ENCODE assay signal across 33 cellular contexts in genomic region chr10:94042814-94043175, GRCh38. TPM values are rescaled to one million over a fixed set of nuclear protein-coding genes. Genes with fewer than 3 reads are reported as not detected.
DNase-seq lines count a peak whose midpoint lies in the region; FAIRE-seq and TF ChIP-seq lines count a peak whose summit lies in the region.
"Had no signal": no experiment of that assay in that cellular context is flagged by ENCODE, and none has a peak within 500 bp of the region (broad histone marks: within the 10 kb centered on the region; RNA-seq: fewer than 3 reads in every experiment).

No MANE protein-coding gene starts in this region.

- H2AFZ ChIP-seq in astrocyte (ENCODE audit: low read depth, low read length) = peak overlapping the region; percentile 46
- H2AFZ ChIP-seq in MM.1S (ENCODE audit: low read length) = no peak overlapping the region

- TF ChIP-seq CTCF in astrocyte (IDR thresholded peaks at IDR 0.05; ENCODE audit: insufficient read depth, low read depth, low read length) = no peak
- no peak for TF ChIP-seq CTCF in MM.1S (IDR thresholded peaks at IDR 0.05; ENCODE audit: low read length)

- H3K4me3 Mint-ChIP-seq in astrocyte (ENCODE audit: unreplicated experiment) = no peak overlapping the region
- H3K4me3 Mint-ChIP-seq: activated B cell treated with CpG ODN at 0.5 μM for 24 hours; activated CD8-positive, alpha-beta memory T cell treated with anti-CD3 and anti-CD28 coated beads, Interleukin-2, amount 10 ng/mL, durations not matched to agents 7 days and 5 days; activated T-cell treated with anti-CD3 and anti-CD28 coated beads, Interleukin-2, amount 50 U/mL, for 72 hours; endodermal cell; memory B cell; naive B cell; stimulated activated naive CD8-positive, alpha-beta T cell treated with anti-CD3 and anti-CD28 coated beads, Interleukin-15, amount 100 ng/mL, for 72 hours had no signal

- H3K4me2 ChIP-seq in astrocyte (ENCODE audit: low read length) (peak overlapping the region; percentile 78), skeletal muscle satellite cell (ENCODE audit: low read length) (peak overlapping the region; percentile 60), MM.1S (ENCODE audit: low read depth, low read length) (no peak overlapping the region)

- H3K27ac Mint-ChIP-seq in astrocyte (ENCODE audit: unreplicated experiment) = no peak overlapping the region
- H3K27ac Mint-ChIP-seq: activated B cell treated with CpG ODN at 0.5 μM for 24 hours; activated CD8-positive, alpha-beta memory T cell treated with anti-CD3 and anti-CD28 coated beads, Interleukin-2, amount 10 ng/mL, durations not matched to agents 7 days and 5 days; activated T-cell treated with anti-CD3 and anti-CD28 coated beads, Interleukin-2, amount 50 U/mL, for 72 hours; endodermal cell; memory B cell; naive B cell; stimulated activated naive CD8-positive, alpha-beta T cell treated with anti-CD3 and anti-CD28 coated beads, Interleukin-15, amount 100 ng/mL, for 72 hours had no signal

- H3K27me3 Mint-ChIP-seq in astrocyte (ENCODE audit: low read depth, unreplicated experiment) = no peaks in the 10 kb centered on the region
- H3K27me3 Mint-ChIP-seq: activated CD8-positive, alpha-beta memory T cell treated with anti-CD3 and anti-CD28 coated beads, Interleukin-2, amount 10 ng/mL, durations not matched to agents 7 days and 5 days; stimulated activated naive CD8-positive, alpha-beta T cell treated with anti-CD3 and anti-CD28 coated beads, Interleukin-15, amount 100 ng/mL, for 72 hours had no signal

- H3K9me3 ChIP-seq in astrocyte (ENCODE audit: insufficient read depth, low read depth, low read length) (no peaks in the 10 kb centered on the region), skeletal muscle satellite cell (replicated peaks; ENCODE audit: low read length) (no peaks in the 10 kb centered on the region), MM.1S (replicated peaks; ENCODE audit: insufficient read depth, low read length) (no peaks in the 10 kb centered on the region)
- H3K9me3 ChIP-seq: BLaER1 treated with 17β-estradiol and CSF1 and Interleukin-3, amounts not matched to agents 10 nM and 100 nM; Caco-2; esophagus muscularis mucosa; gastroesophageal sphincter; HAP-1; thyroid gland had no signal

- H4K20me1 ChIP-seq in astrocyte (ENCODE audit: insufficient read depth, low read length) = no peaks in the 10 kb centered on the region
- no peaks in the 10 kb centered on the region for H4K20me1 ChIP-seq in MM.1S (ENCODE audit: insufficient read depth, low read length)
- H4K20me1 ChIP-seq: BLaER1 treated with 17β-estradiol and CSF1 and Interleukin-3, amounts not matched to agents 10 nM and 100 nM had no signal

- H3K36me3 Mint-ChIP-seq in astrocyte (ENCODE audit: low read depth, unreplicated experiment) = no peaks in the 10 kb centered on the region
- H3K36me3 Mint-ChIP-seq: activated CD8-positive, alpha-beta memory T cell treated with anti-CD3 and anti-CD28 coated beads, Interleukin-2, amount 10 ng/mL, durations not matched to agents 7 days and 5 days; memory B cell; naive B cell had no signal

- H3K9ac ChIP-seq in astrocyte (ENCODE audit: low read length) (peak overlapping the region; percentile 1), skeletal muscle satellite cell (ENCODE audit: low read depth, low read length) (peak overlapping the region; percentile 22), MM.1S (ENCODE audit: low read length) (no peak overlapping the region)
- H3K9ac ChIP-seq: BLaER1 treated with 17β-estradiol and CSF1 and Interleukin-3, amounts not matched to agents 10 nM and 100 nM had no signal

- peaks cover 25% of the 10 kb centered on the region for H3K4me1 ChIP-seq in astrocyte (ENCODE audit: insufficient read depth, low read length)
- H3K4me1 ChIP-seq in skeletal muscle satellite cell (ENCODE audit: control insufficient read depth, insufficient read depth, low read length) = peaks cover 36% of the 10 kb centered on the region
- H3K4me1 ChIP-seq in MM.1S (ENCODE audit: low read length) = no peaks in the 10 kb centered on the region
- H3K4me1 ChIP-seq: esophagus muscularis mucosa, gastroesophageal sphincter had no signal

- peaks cover 12% of the 10 kb centered on the region for H3K4me1 Mint-ChIP-seq in astrocyte (ENCODE audit: low read depth, unreplicated experiment)
- H3K4me1 Mint-ChIP-seq: activated B cell treated with CpG ODN at 0.5 μM for 24 hours; activated CD8-positive, alpha-beta memory T cell treated with anti-CD3 and anti-CD28 coated beads, Interleukin-2, amount 10 ng/mL, durations not matched to agents 7 days and 5 days; stimulated activated naive CD8-positive, alpha-beta T cell treated with anti-CD3 and anti-CD28 coated beads, Interleukin-15, amount 100 ng/mL, for 72 hours had no signal

- FAIRE-seq in H54 (lab: Jason Lieb, UNC) (peak; percentile 77), astrocyte (lab: Jason Lieb, UNC) (peak; percentile 32)

- H3K79me2 ChIP-seq in astrocyte (ENCODE audit: insufficient read depth, low read length) (no peaks in the 10 kb centered on the region), MM.1S (ENCODE audit: low read length) (no peaks in the 10 kb centered on the region)

- H3K9me2 ChIP-seq in MM.1S (replicated peaks; ENCODE audit: insufficient read depth, low read length) = no peaks in the 10 kb centered on the region

- H3K4me3 ChIP-seq in astrocyte (ENCODE audit: insufficient read depth, low read depth, low read length) (peak overlapping the region; percentile 38), skeletal muscle satellite cell (ENCODE audit: low read length) (peak overlapping the region; percentile 5), MM.1S (ENCODE audit: low read length) (no peak overlapping the region)
- H3K4me3 ChIP-seq: BLaER1 treated with 17β-estradiol and CSF1 and Interleukin-3, amounts not matched to agents 10 nM and 100 nM; cardiac muscle cell; esophagus muscularis mucosa; gastroesophageal sphincter; HAP-1; MG63; skin epidermis; thyroid gland had no signal

- H3K36me3 ChIP-seq in astrocyte (ENCODE audit: insufficient read depth, low read length) = no peaks in the 10 kb centered on the region
- no peaks in the 10 kb centered on the region for H3K36me3 ChIP-seq in skeletal muscle satellite cell (ENCODE audit: insufficient read depth, low read length)
- H3K36me3 ChIP-seq in MM.1S (replicated peaks; ENCODE audit: insufficient read depth, low read length) = no peaks in the 10 kb centered on the region
- H3K36me3 ChIP-seq: BLaER1 treated with 17β-estradiol and CSF1 and Interleukin-3, amounts not matched to agents 10 nM and 100 nM; cardiac muscle cell; esophagus muscularis mucosa; gastroesophageal sphincter; HAP-1; MG63; thyroid gland had no signal

- H3K9me3 Mint-ChIP-seq in astrocyte (ENCODE audit: unreplicated experiment) = no peaks in the 10 kb centered on the region
- H3K9me3 Mint-ChIP-seq: activated B cell treated with CpG ODN at 0.5 μM for 24 hours; activated T-cell treated with anti-CD3 and anti-CD28 coated beads, Interleukin-2, amount 50 U/mL, for 72 hours; endodermal cell; memory B cell; stimulated activated naive CD8-positive, alpha-beta T cell treated with anti-CD3 and anti-CD28 coated beads, Interleukin-15, amount 100 ng/mL, for 72 hours had no signal

- DNase-seq in H54 (ENCODE audit: insufficient read length, low spot score) (no peak), astrocyte (ENCODE audit: low read depth) (peak; percentile 58), iris pigment epithelial cell (ENCODE audit: low read depth) (peak; percentile 18), MM.1S (no peak), CD1c-positive myeloid dendritic cell (ENCODE audit: extremely low spot score) (no peak), NCI-H187 treated with DMSO at 0.1 percent for 48 hours (lab: John Stamatoyannopoulos, UW) (no peak)
- DNase-seq: activated B cell treated with CpG ODN at 0.5 μM for 24 hours; activated CD4-positive, alpha-beta T cell treated with anti-CD3 and anti-CD28 coated beads, Interleukin-2, amount 50 U/mL, for 1 hour; activated CD8-positive, alpha-beta memory T cell treated with anti-CD3 and anti-CD28 coated beads, Interleukin-2, amount 10 ng/mL, durations not matched to agents 7 days and 5 days; activated naive CD4-positive, alpha-beta T cell treated with Interleukin-2 at 50 U/mL for 16 hours; activated T-cell treated with anti-CD3 and anti-CD28 coated beads, Interleukin-2, amount 50 U/mL, for 72 hours; amniotic stem cell; Caco-2; DMS79; endodermal cell; GF-D8; hippocampal formation; naive B cell; NCI-H1417; occipital lobe; Right ventricle myocardium superior; stimulated activated CD8-positive, alpha-beta memory T cell treated with anti-CD3 and anti-CD28 coated beads, Interleukin-4, amount 100 ng/mL, for 48 hours; stimulated activated naive CD8-positive, alpha-beta T cell treated with anti-CD3 and anti-CD28 coated beads, Interleukin-15, amount 100 ng/mL, for 72 hours; thyroid gland had no signal

- no peaks in the 10 kb centered on the region for H3K27me3 ChIP-seq in astrocyte (ENCODE audit: insufficient read depth, low read length)
- no peaks in the 10 kb centered on the region for H3K27me3 ChIP-seq in skeletal muscle satellite cell (ENCODE audit: control insufficient read depth, insufficient read depth, low read length)
- no peaks in the 10 kb centered on the region for H3K27me3 ChIP-seq in MM.1S (replicated peaks; ENCODE audit: insufficient read depth, low read length)
- H3K27me3 ChIP-seq: BLaER1 treated with 17β-estradiol and CSF1 and Interleukin-3, amounts not matched to agents 10 nM and 100 nM; cardiac muscle cell; esophagus muscularis mucosa; gastroesophageal sphincter; MG63; thyroid gland had no signal

- H3K27ac ChIP-seq in astrocyte (ENCODE audit: low read depth, low read length) = peak overlapping the region; percentile 76
- H3K27ac ChIP-seq in MM.1S (ENCODE audit: low read length) = no peak overlapping the region
- H3K27ac ChIP-seq: BLaER1 treated with 17β-estradiol and CSF1 and Interleukin-3, amounts not matched to agents 10 nM and 100 nM; cardiac muscle cell; esophagus muscularis mucosa; gastroesophageal sphincter; skin epidermis; thyroid gland had no signal

- H3F3A ChIP-seq in MM.1S (ENCODE audit: insufficient read depth, low read length) = no peaks in the 10 kb centered on the region

- TF ChIP-seq POLR2A in H54 (IDR thresholded peaks at IDR 0.05; ENCODE audit: low read depth, low read length) = no peak

RNA-seq across cellular contexts. Expression of gene PLCE1, which starts 49.1 kb away (rescaled TPM):
- 0.58 and 0.84 TPM in 2 replicates for total RNA-seq in astrocyte
- 1.5 and 2.6 TPM in 2 replicates for total RNA-seq in skeletal muscle satellite cell (2012; rRNA removed)
- total RNA-seq: activated B cell treated with CpG ODN at 0.5 μM for 24 hours had no signal

Comparison
In these comparisons a context has a peak if more than half of its experiments do, and no peak if none do; other contexts are left out.
1. DNase-seq: peak in astrocyte (single experiment) and iris pigment epithelial cell (single experiment); none in H54 (single experiment), MM.1S (single experiment), CD1c-positive myeloid dendritic cell (single experiment) and NCI-H187 treated with DMSO at 0.1 percent for 48 hours (single experiment).